ENCODE assay signal across 31 cellular contexts in the genomic region with DNA sequence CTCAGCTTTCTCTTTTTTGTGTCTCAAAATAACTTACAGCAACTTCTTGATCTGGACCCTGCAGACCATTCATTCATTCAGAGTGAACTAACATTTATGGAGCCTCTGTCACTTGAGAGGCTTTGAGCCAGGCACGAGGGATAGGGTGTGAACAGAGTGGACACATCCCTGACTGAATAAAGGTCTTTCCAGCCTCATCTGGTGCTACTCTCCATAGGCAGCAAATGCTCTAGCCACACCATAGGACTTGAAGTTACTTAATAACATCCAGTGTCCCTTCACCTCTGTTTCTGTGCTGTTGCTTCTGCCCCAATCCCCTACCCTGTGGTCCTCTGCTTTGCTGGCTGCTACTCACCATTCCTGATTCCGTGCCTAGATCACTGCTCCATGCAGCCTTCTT.
"Had no signal": no experiment of that assay in that cellular context is flagged by ENCODE, and none has a peak within 500 bp of the region (broad histone marks: within the 10 kb centered on the region; RNA-seq: fewer than 3 reads in every experiment).

No MANE protein-coding gene starts in this region.

- ATAC-seq: activated CD4-positive, alpha-beta T cell treated with anti-CD3 and anti-CD28 coated beads for 36 hours; activated CD4-positive, CD25-positive, alpha-beta regulatory T cell treated with anti-CD3 and anti-CD28 coated beads, Interleukin-2, amount 50 U/mL, for 24 hours; activated naive CD4-positive, alpha-beta T cell treated with anti-CD3 and anti-CD28 coated beads, Interleukin-2, amount 50 U/mL, for 72 hours; activated T-cell treated with anti-CD3 and anti-CD28 coated beads, Interleukin-2, amount 50 U/mL, for 4 hours; Panc1 had no signal

- H3K4me3 Mint-ChIP-seq: activated CD4-positive, alpha-beta T cell treated with anti-CD3 and anti-CD28 coated beads for 36 hours; activated CD4-positive, alpha-beta T cell treated with anti-CD3 and anti-CD28 coated beads, Interleukin-2, amount 10 ng/mL, durations not matched to agents 7 days and 5 days; activated naive CD4-positive, alpha-beta T cell treated with anti-CD3 and anti-CD28 coated beads for 36 hours; activated T-cell treated with anti-CD3 and anti-CD28 coated beads, Interleukin-2, amount 50 U/mL, for 4 hours; activated T-helper 1 cell treated with anti-CD3 and anti-CD28 coated beads, Interleukin-12 subunit alpha, Interleukin-12 subunit beta, Interleukin-2, Interleukin-4 antibody, amounts not matched to agents 30 ng/mL and 10 ng/mL and 1 ng/mL, durations not matched to agents 14 hours and 24 hours and 36 hours had no signal

- H3K9me3 Mint-ChIP-seq: activated CD4-positive, alpha-beta T cell treated with anti-CD3 and anti-CD28 coated beads, Interleukin-2, amount 10 ng/mL, durations not matched to agents 7 days and 5 days; activated naive CD4-positive, alpha-beta T cell treated with anti-CD3 and anti-CD28 coated beads for 36 hours; activated T-cell treated with anti-CD3 and anti-CD28 coated beads, Interleukin-2, amount 50 U/mL, for 4 hours; activated T-helper 1 cell treated with anti-CD3 and anti-CD28 coated beads, Interleukin-12 subunit alpha, Interleukin-12 subunit beta, Interleukin-2, Interleukin-4 antibody, amounts not matched to agents 30 ng/mL and 10 ng/mL and 1 ng/mL, durations not matched to agents 14 hours and 24 hours and 36 hours had no signal

- H3K36me3 ChIP-seq: adrenal gland, SJCRH30 had no signal

- H3K27ac Mint-ChIP-seq: activated CD4-positive, alpha-beta T cell treated with anti-CD3 and anti-CD28 coated beads for 36 hours; activated CD4-positive, alpha-beta T cell treated with anti-CD3 and anti-CD28 coated beads, Interleukin-2, amount 10 ng/mL, durations not matched to agents 7 days and 5 days; activated naive CD4-positive, alpha-beta T cell treated with anti-CD3 and anti-CD28 coated beads for 36 hours; activated naive CD4-positive, alpha-beta T cell treated with anti-CD3 and anti-CD28 coated beads, Interleukin-2, amount 50 U/mL, for 72 hours; activated T-helper 1 cell treated with anti-CD3 and anti-CD28 coated beads, Interleukin-12 subunit alpha, Interleukin-12 subunit beta, Interleukin-2, Interleukin-4 antibody, amounts not matched to agents 30 ng/mL and 10 ng/mL and 1 ng/mL, durations not matched to agents 14 hours and 24 hours and 36 hours had no signal

- DNase-seq: activated CD4-positive, alpha-beta T cell treated with anti-CD3 and anti-CD28 coated beads for 36 hours; activated CD4-positive, alpha-beta T cell treated with anti-CD3 and anti-CD28 coated beads, Interleukin-2, amount 10 ng/mL, durations not matched to agents 7 days and 5 days; activated CD4-positive, alpha-beta T cell treated with anti-CD3 and anti-CD28 coated beads, Interleukin-2, amount 50 U/mL, for 48 hours; activated CD8-positive, alpha-beta memory T cell treated with anti-CD3 and anti-CD28 coated beads, Interleukin-2, amount 50 U/mL, for 4 hours; activated gamma-delta T cell treated with Interleukin-2 at 50 U/mL for 16 hours; activated naive CD4-positive, alpha-beta T cell treated with anti-CD3 and anti-CD28 coated beads for 36 hours; activated T-cell treated with anti-CD3 and anti-CD28 coated beads for 4 hours; activated T-cell treated with anti-CD3 and anti-CD28 coated beads, Interleukin-2, amount 50 U/mL, for 4 hours; adrenal gland; central memory CD4-positive, alpha-beta T cell; KG1; MM.1S; MV-4-11; NCI-H1092 treated with DMSO at 0.1 percent for 48 hours; NCI-H1417 treated with DMSO at 0.1 percent for 48 hours; NCI-H187 treated with DMSO at 0.1 percent for 48 hours; NCI-H2081; NCI-H2171 treated with DMSO at 0.1 percent for 48 hours; NCI-H2227 treated with DMSO at 0.1 percent for 48 hours; NCI-H510A treated with DMSO at 0.1 percent for 48 hours; NCI-H69; NCI-H82; SHP77; SJCRH30; T1000 had no signal

- H3K27me3 ChIP-seq: adrenal gland had no signal

- H3K36me3 Mint-ChIP-seq: activated naive CD4-positive, alpha-beta T cell treated with anti-CD3 and anti-CD28 coated beads, Interleukin-2, amount 50 U/mL, for 72 hours; brain had no signal

- H3K4me1 Mint-ChIP-seq: activated CD4-positive, alpha-beta T cell treated with anti-CD3 and anti-CD28 coated beads for 36 hours; activated CD4-positive, alpha-beta T cell treated with anti-CD3 and anti-CD28 coated beads, Interleukin-2, amount 10 ng/mL, durations not matched to agents 7 days and 5 days had no signal

- H3K4me3 ChIP-seq: adrenal gland, SJCRH30, SK-N-MC had no signal

- H3K27me3 Mint-ChIP-seq: activated CD4-positive, alpha-beta T cell treated with anti-CD3 and anti-CD28 coated beads for 36 hours; activated CD4-positive, alpha-beta T cell treated with anti-CD3 and anti-CD28 coated beads, Interleukin-2, amount 10 ng/mL, durations not matched to agents 7 days and 5 days had no signal
